1 cellular context compared by ENCODE assay signal in genomic region chr19:35337081-35337983, GRCh38.
TF ChIP-seq lines count a peak whose summit lies in the region.

No MANE protein-coding gene starts in this region.

TF ChIP-seq in HEK293, 187 proteins besides CTCF, POLR2A, EP300 and RAD21 (continued from another document):
- TF ChIP-seq ZNF362 (tag by site-specific recombination; IDR thresholded peaks at IDR 0.05) (peak; percentile 12; the same call in 1 of the 2 replicates), ZNF645 (tag by site-specific recombination; IDR thresholded peaks at IDR 0.05) (no peak), GFI1B (tag by site-specific recombination; IDR thresholded peaks at IDR 0.05) (no peak), ZNF112 (tag by site-specific recombination; IDR thresholded peaks at IDR 0.05) (no peak), GLI4 (tag by site-specific recombination; IDR thresholded peaks at IDR 0.05) (no peak), KLF1 (tag by site-specific recombination; IDR thresholded peaks at IDR 0.05) (no peak), ZNF391 (tag by site-specific recombination; IDR thresholded peaks at IDR 0.05; ENCODE audit: borderline replicate concordance, low read depth) (no peak)
- TF ChIP-seq, protein P1, sequence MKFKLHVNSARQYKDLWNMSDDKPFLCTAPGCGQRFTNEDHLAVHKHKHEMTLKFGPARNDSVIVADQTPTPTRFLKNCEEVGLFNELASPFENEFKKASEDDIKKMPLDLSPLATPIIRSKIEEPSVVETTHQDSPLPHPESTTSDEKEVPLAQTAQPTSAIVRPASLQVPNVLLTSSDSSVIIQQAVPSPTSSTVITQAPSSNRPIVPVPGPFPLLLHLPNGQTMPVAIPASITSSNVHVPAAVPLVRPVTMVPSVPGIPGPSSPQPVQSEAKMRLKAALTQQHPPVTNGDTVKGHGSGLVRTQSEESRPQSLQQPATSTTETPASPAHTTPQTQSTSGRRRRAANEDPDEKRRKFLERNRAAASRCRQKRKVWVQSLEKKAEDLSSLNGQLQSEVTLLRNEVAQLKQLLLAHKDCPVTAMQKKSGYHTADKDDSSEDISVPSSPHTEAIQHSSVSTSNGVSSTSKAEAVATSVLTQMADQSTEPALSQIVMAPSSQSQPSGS (tag by site-specific recombination; IDR thresholded peaks at IDR 0.05; ENCODE audit: low read depth): no peak
- TF ChIP-seq, protein P2, sequence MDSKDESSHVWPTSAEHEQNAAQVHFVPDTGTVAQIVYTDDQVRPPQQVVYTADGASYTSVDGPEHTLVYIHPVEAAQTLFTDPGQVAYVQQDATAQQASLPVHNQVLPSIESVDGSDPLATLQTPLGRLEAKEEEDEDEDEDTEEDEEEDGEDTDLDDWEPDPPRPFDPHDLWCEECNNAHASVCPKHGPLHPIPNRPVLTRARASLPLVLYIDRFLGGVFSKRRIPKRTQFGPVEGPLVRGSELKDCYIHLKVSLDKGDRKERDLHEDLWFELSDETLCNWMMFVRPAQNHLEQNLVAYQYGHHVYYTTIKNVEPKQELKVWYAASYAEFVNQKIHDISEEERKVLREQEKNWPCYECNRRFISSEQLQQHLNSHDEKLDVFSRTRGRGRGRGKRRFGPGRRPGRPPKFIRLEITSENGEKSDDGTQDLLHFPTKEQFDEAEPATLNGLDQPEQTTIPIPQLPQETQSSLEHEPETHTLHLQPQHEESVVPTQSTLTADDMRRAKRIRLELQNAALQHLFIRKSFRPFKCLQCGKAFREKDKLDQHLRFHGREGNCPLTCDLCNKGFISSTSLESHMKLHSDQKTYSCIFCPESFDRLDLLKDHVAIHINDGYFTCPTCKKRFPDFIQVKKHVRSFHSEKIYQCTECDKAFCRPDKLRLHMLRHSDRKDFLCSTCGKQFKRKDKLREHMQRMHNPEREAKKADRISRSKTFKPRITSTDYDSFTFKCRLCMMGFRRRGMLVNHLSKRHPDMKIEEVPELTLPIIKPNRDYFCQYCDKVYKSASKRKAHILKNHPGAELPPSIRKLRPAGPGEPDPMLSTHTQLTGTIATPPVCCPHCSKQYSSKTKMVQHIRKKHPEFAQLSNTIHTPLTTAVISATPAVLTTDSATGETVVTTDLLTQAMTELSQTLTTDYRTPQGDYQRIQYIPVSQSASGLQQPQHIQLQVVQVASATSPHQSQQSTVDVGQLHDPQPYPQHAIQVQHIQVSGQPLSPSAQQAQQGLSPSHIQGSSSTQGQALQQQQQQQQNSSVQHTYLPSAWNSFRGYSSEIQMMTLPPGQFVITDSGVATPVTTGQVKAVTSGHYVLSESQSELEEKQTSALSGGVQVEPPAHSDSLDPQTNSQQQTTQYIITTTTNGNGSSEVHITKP (tag by site-specific recombination; IDR thresholded peaks at IDR 0.05): peak; percentile 77
